ENCODE assay signal across 8 cellular contexts in genomic region chr19:20038358-20039202, GRCh38. TPM values are rescaled to one million over a fixed set of nuclear protein-coding genes. Genes with fewer than 3 reads are reported as not detected.
DNase-seq lines count a peak whose midpoint lies in the region; ATAC-seq, FAIRE-seq and TF ChIP-seq lines count a peak whose summit lies in the region.

No MANE protein-coding gene starts in this region.

- intact Hi-C loops in esophagus muscularis mucosa (cut with DNase I): loop anchor here (5.0 kb wide), 1 partner anchor 134 kb away; no protein-coding TSS in a partner anchor

- H3K4me1 ChIP-seq in RWPE2 (ENCODE audit: insufficient read depth, poor library complexity, severe bottlenecking): no peaks in the 10 kb centered on the region
- H3K4me1 ChIP-seq in esophagus muscularis mucosa: peaks cover 9 to 21% (median 12%) of the 10 kb centered on the region in 4 donors
- H3K4me1 ChIP-seq in neuron (ENCODE audit: insufficient read depth, low read length): peaks cover 14% of the 10 kb centered on the region

- H2AFZ ChIP-seq in neuron (ENCODE audit: low read depth, low read length): peak overlapping the region; percentile 43

- H3K27me3 ChIP-seq in RWPE2 (ENCODE audit: insufficient read depth, poor library complexity, severe bottlenecking) (no peaks in the 10 kb centered on the region), esophagus muscularis mucosa (peaks cover 0 to 10% (median 0%) of the 10 kb centered on the region in 4 donors), neuron (ENCODE audit: insufficient read depth, low read length) (no peaks in the 10 kb centered on the region)

- H3K27ac ChIP-seq in RWPE2 (ENCODE audit: poor library complexity, severe bottlenecking) (peak overlapping the region; percentile 51), esophagus muscularis mucosa (replicated peaks in 1 of 4) (peak overlapping the region; percentile 75 to 82 (median 78))

- DNase-seq in RWPE2 (ENCODE audit: low spot score) (no peak), esophagus muscularis mucosa (ENCODE audit: extremely low spot score) (no peak), nucleus accumbens (lab: John Stamatoyannopoulos, UW) (no peak), mucosa of gallbladder (ENCODE audit: low spot score) (no peak), urothelium cell line (ENCODE audit: low spot score) (no peak)

- no peak for TF ChIP-seq EP300 in esophagus muscularis mucosa (IDR thresholded peaks at IDR 0.05)

- no peaks in the 10 kb centered on the region; the same call in none of the 2 replicates for H3K36me3 ChIP-seq in RWPE2 (ENCODE audit: low read depth)
- peaks cover 0 to 7% (median under 1%) of the 10 kb centered on the region in 4 donors for H3K36me3 ChIP-seq in esophagus muscularis mucosa
- peaks cover 21% of the 10 kb centered on the region for H3K36me3 ChIP-seq in neuron (ENCODE audit: insufficient read depth, low read length)

- 0% methylated on average over 4 of the region's 26 CpGs for WGBS in esophagus muscularis mucosa

- ATAC-seq in GM19463 (IDR thresholded peaks at IDR 0.05; ENCODE audit: unreplicated experiment) (peak; percentile 21), RWPE2 (ENCODE audit: low read depth) (no peak; the same call in 2 of the 3 replicates), GM18858 (IDR thresholded peaks at IDR 0.05; ENCODE audit: unreplicated experiment) (no peak)

- H3K4me3 ChIP-seq in RWPE2 (ENCODE audit: severe bottlenecking) (peak overlapping the region; percentile 67), esophagus muscularis mucosa (peak overlapping the region; percentile 68 to 80 (median 74)), neuron (ENCODE audit: low read length) (peak overlapping the region; percentile 69)

- no peak for FAIRE-seq in urothelium cell line (lab: Jason Lieb, UNC)

- no peak for TF ChIP-seq CTCF in RWPE2 (IDR thresholded peaks at IDR 0.05; ENCODE audit: poor library complexity, severe bottlenecking)
- TF ChIP-seq CTCF in esophagus muscularis mucosa (IDR thresholded peaks at IDR 0.05): no peak

- peaks cover 5% of the 10 kb centered on the region for H3K9me3 ChIP-seq in RWPE2 (ENCODE audit: severe bottlenecking)
- H3K9me3 ChIP-seq in esophagus muscularis mucosa: no peaks in the 10 kb centered on the region
- peaks cover 15% of the 10 kb centered on the region for H3K9me3 ChIP-seq in neuron (ENCODE audit: low read length)

- no peak for TF ChIP-seq POLR2A in esophagus muscularis mucosa (IDR thresholded peaks at IDR 0.05; ENCODE audit: low read depth)

RNA-seq across cellular contexts. Expression of gene ZNF682, which starts 0.7 kb away (rescaled TPM):
- total RNA-seq in esophagus muscularis mucosa: 1 to 10 TPM; 1.4 to 3.7 (median 2.5) TPM
- total RNA-seq in mucosa of gallbladder: 6.0 TPM

RNA-seq across cellular contexts. Expression of gene ZNF90, which starts 39.2 kb away (rescaled TPM):
- total RNA-seq in esophagus muscularis mucosa: 1 to 10 TPM in 1 of 4 donors, under 1 TPM in 3; 0.66 to 1.4 (median 0.77) TPM
- total RNA-seq in mucosa of gallbladder: 3.9 TPM
